In the genomic region with DNA sequence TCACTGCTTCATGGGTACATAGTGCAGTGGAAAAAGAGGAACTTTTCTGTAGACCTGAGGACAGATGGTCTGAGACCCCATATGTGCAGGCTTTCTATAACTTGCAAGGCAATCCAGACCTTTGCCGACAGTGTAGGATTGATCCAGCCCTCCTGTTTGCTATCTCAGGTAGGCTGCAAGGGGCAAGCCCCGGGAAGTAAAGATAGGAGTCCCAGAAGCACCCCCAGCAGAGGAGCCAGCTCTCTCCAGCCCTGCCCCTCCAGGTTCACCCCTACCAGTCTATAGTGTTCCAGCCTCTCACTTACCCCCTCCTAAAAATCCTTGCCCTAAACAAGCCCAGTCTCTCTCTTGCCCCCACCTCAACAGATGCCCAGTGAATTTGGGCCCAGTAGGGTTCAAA, we compare ENCODE assay signal across 8 cellular contexts.
"Had no signal": no experiment of that assay in that cellular context is flagged by ENCODE, and none has a peak within 500 bp of the region (broad histone marks: within the 10 kb centered on the region; RNA-seq: fewer than 3 reads in every experiment).

No MANE protein-coding gene starts in this region.

- H3K27me3 Mint-ChIP-seq: IgD-negative memory B cell had no signal

- ATAC-seq: HepG2, K562 had no signal

- H3K36me3 Mint-ChIP-seq: IgD-negative memory B cell had no signal

- H3K4me3 Mint-ChIP-seq: IgD-negative memory B cell had no signal

- H3K27ac Mint-ChIP-seq: IgD-negative memory B cell had no signal

- FAIRE-seq: HepG2, HTR-8/SVneo, K562 had no signal

- H3K27ac ChIP-seq: HL-60 had no signal

- DNase-seq: IMR-90, KBM-7, KG1 had no signal

- H3K4me3 ChIP-seq: K562 had no signal

- H3K9me3 Mint-ChIP-seq: IgD-negative memory B cell had no signal
